20 cellular contexts compared by ENCODE assay signal in the genomic region with DNA sequence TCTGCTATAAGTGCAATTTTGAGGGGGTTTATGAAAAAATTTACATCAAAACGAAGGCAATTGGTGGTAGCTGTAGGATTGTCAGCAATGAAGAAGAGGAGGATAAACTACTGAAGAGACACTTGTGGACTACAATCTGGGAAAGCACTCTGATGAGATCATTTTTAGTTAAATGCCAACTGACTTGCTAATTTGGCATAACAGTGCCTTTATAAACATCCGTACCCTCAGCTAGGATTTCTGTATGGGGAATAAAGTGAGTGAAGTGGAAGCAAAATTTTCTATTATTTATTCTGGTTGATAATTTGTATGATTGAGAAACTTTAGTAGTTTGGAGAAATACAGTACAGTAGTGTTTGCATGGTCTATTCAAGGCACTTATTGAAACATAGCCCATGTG. TPM values are rescaled to one million over a fixed set of nuclear protein-coding genes. Genes with fewer than 3 reads are reported as not detected.
DNase-seq lines count a peak whose midpoint lies in the region; FAIRE-seq and TF ChIP-seq lines count a peak whose summit lies in the region.
"Had no signal": no experiment of that assay in that cellular context is flagged by ENCODE, and none has a peak within 500 bp of the region (broad histone marks: within the 10 kb centered on the region; RNA-seq: fewer than 3 reads in every experiment).

No MANE protein-coding gene starts in this region.

- TF ChIP-seq CTCF in AG10803 (conservative IDR thresholded peaks at IDR 0.05; ENCODE audit: low read length) = no peak
- no peak for TF ChIP-seq CTCF in astrocyte (IDR thresholded peaks at IDR 0.05; ENCODE audit: insufficient read depth, low read depth, low read length)
- no peak for TF ChIP-seq CTCF in fibroblast of the aortic adventitia (IDR thresholded peaks at IDR 0.05; ENCODE audit: insufficient read depth, low read length)
- TF ChIP-seq CTCF in uterus (IDR thresholded peaks at IDR 0.05) = no peak

- intact Hi-C loops in uterus (cut with DNase I; ENCODE audit: low total_unique reads) = no loop called here

- H3K27ac Mint-ChIP-seq in astrocyte (ENCODE audit: unreplicated experiment) = no peak overlapping the region
- H3K27ac Mint-ChIP-seq: CD4-positive, CD25-positive, alpha-beta regulatory T cell; T-cell had no signal

- H3K9me3 ChIP-seq in astrocyte (ENCODE audit: insufficient read depth, low read depth, low read length) (no peaks in the 10 kb centered on the region), uterus (no peaks in the 10 kb centered on the region)
- H3K9me3 ChIP-seq: A549, Caco-2 had no signal

- H3K4me2 ChIP-seq in astrocyte (ENCODE audit: low read length) = no peak overlapping the region
- H3K4me2 ChIP-seq: A549 had no signal

- peaks cover 5% of the 10 kb centered on the region for H3K4me1 Mint-ChIP-seq in astrocyte (ENCODE audit: low read depth, unreplicated experiment)

- H3K27ac ChIP-seq in astrocyte (ENCODE audit: low read depth, low read length) (no peak overlapping the region), uterus (no peak overlapping the region), substantia nigra (ENCODE audit: low read depth, low read length, poor library complexity, severe bottlenecking) (no peak overlapping the region)
- H3K27ac ChIP-seq: A549 had no signal

- no peaks in the 10 kb centered on the region for H3K36me3 Mint-ChIP-seq in astrocyte (ENCODE audit: low read depth, unreplicated experiment)
- H3K36me3 Mint-ChIP-seq: CD4-positive, CD25-positive, alpha-beta regulatory T cell had no signal

- no peak for TF ChIP-seq POLR2A in uterus (IDR thresholded peaks at IDR 0.05)

- H3K27me3 Mint-ChIP-seq in astrocyte (ENCODE audit: low read depth, unreplicated experiment) = no peaks in the 10 kb centered on the region
- H3K27me3 Mint-ChIP-seq: CD4-positive, CD25-positive, alpha-beta regulatory T cell; T-cell had no signal

- peak; percentile 29 for FAIRE-seq in astrocyte (lab: Jason Lieb, UNC)
- FAIRE-seq: A549, H54 had no signal

- H3K9me3 Mint-ChIP-seq in astrocyte (ENCODE audit: unreplicated experiment) = no peaks in the 10 kb centered on the region
- H3K9me3 Mint-ChIP-seq: T-cell had no signal

- H3K27me3 ChIP-seq in astrocyte (ENCODE audit: insufficient read depth, low read length) (no peaks in the 10 kb centered on the region), uterus (no peaks in the 10 kb centered on the region)

- peak; percentile 8 for DNase-seq in AG10803 (ENCODE audit: low read depth)
- DNase-seq in ELR (ENCODE audit: low read depth) = peak; percentile 25
- peak; percentile 41 for DNase-seq in astrocyte (ENCODE audit: low read depth)
- peak; percentile 14 for DNase-seq in fibroblast of the aortic adventitia (ENCODE audit: low read depth)
- no peak for DNase-seq in NK-92 (lab: John Stamatoyannopoulos, UW; ENCODE audit: unreplicated experiment)
- DNase-seq in uterus = no peak
- no peak for DNase-seq in substantia nigra (lab: John Stamatoyannopoulos, UW)
- DNase-seq: Caco-2; CD4-positive, CD25-positive, alpha-beta regulatory T cell; DMS 273 treated with DMSO at 0.1 percent for 48 hours; Karpas-422; MV-4-11; NCI-H1694; NCI-H2081 treated with DMSO at 0.1 percent for 48 hours; NCI-H2227 treated with DMSO at 0.1 percent for 48 hours; NCI-H510A; T-cell had no signal

- no peak overlapping the region for H3K4me3 Mint-ChIP-seq in astrocyte (ENCODE audit: unreplicated experiment)
- H3K4me3 Mint-ChIP-seq: CD4-positive, CD25-positive, alpha-beta regulatory T cell; T-cell had no signal

- no peak overlapping the region for H2AFZ ChIP-seq in astrocyte (ENCODE audit: low read depth, low read length)

- H3K4me1 ChIP-seq in astrocyte (ENCODE audit: insufficient read depth, low read length) (no peaks in the 10 kb centered on the region), uterus (no peaks in the 10 kb centered on the region)
- H3K4me1 ChIP-seq: A549, Caco-2 had no signal

- H3K79me2 ChIP-seq in astrocyte (ENCODE audit: insufficient read depth, low read length) = no peaks in the 10 kb centered on the region

- no peaks in the 10 kb centered on the region for H3K36me3 ChIP-seq in astrocyte (ENCODE audit: insufficient read depth, low read length)
- H3K36me3 ChIP-seq in uterus = no peaks in the 10 kb centered on the region

- H3K4me3 ChIP-seq in AG10803 (ENCODE audit: low read length) (no peak overlapping the region), astrocyte (ENCODE audit: insufficient read depth, low read depth, low read length) (no peak overlapping the region), fibroblast of the aortic adventitia (ENCODE audit: low read depth, low read length) (no peak overlapping the region), uterus (no peak overlapping the region)
- H3K4me3 ChIP-seq: A549 had no signal

- H4K20me1 ChIP-seq in astrocyte (ENCODE audit: insufficient read depth, low read length) = no peaks in the 10 kb centered on the region

- no peak overlapping the region for H3K9ac ChIP-seq in astrocyte (ENCODE audit: low read length)

RNA-seq across cellular contexts. Expression of a gene that starts 11.2 kb away (rescaled TPM):
- not detected in 2 replicates for total RNA-seq in astrocyte
- not detected in 2 replicates for total RNA-seq in fibroblast of the aortic adventitia (ENCODE audit: low replicate concordance)
- total RNA-seq in uterus = not detected
- total RNA-seq: Caco-2; CD4-positive, CD25-positive, alpha-beta regulatory T cell; M059J; T-cell had no signal

Comparison
In these comparisons a context has a peak if more than half of its experiments do, and no peak if none do; other contexts are left out.
1. DNase-seq: peak in AG10803 (single experiment), ELR (single experiment), astrocyte (single experiment) and fibroblast of the aortic adventitia (single experiment); none in NK-92 (single experiment), uterus (0 of 2) and substantia nigra (0 of 49).